In genomic region chr11:80362578-80362977, GRCh38 we compare ENCODE assay signal across 21 cellular contexts.
DNase-seq lines count a peak whose midpoint lies in the region; ATAC-seq and TF ChIP-seq lines count a peak whose summit lies in the region.
"Had no signal": no experiment of that assay in that cellular context is flagged by ENCODE, and none has a peak within 500 bp of the region (broad histone marks: within the 10 kb centered on the region; RNA-seq: fewer than 3 reads in every experiment).

No MANE protein-coding gene starts in this region.

- H3K4me3 ChIP-seq in mammary epithelial cell (replicated peaks in 1 of 3; ENCODE audit: insufficient read depth in 1 of 3, low read depth in 2 of 3, low read length in 3 of 3) (no peak overlapping the region), mesendoderm (ENCODE audit: low read length) (no peak overlapping the region)
- H3K4me3 ChIP-seq: GM12878 had no signal

- H3K79me2 ChIP-seq in mammary epithelial cell (ENCODE audit: insufficient read depth, low read length) (no peaks in the 10 kb centered on the region), mesendoderm (ENCODE audit: control insufficient read depth, insufficient read depth, low read length) (no peaks in the 10 kb centered on the region)

- BruUV-seq in mammary epithelial cell (replicated peaks; lab: Mats Ljungman, UMichigan), result no TSS peak

- H2BK15ac ChIP-seq in mesendoderm (replicated peaks; ENCODE audit: low read depth), result no peak overlapping the region

- WGBS in mammary epithelial cell (ENCODE audit: low coverage, missing lambda C conversion rate), result 71% methylated on average over 6 of the region's 6 CpGs
- WGBS in mesendoderm (ENCODE audit: extremely low coverage, insufficient coverage, low lambda C conversion rate), result no CpG with 5 or more reads among the region's 6 CpGs

- in situ Hi-C loops in mammary epithelial cell (cut with MboI; ENCODE audit: low sequenced_read_pairs in 2 of 2), result no loop called here

- dilution Hi-C loops in mammary epithelial cell (cut with HindIII; ENCODE audit: low sequenced_read_pairs), result no loop called here

- H3K27me3 ChIP-seq in mammary epithelial cell (ENCODE audit: insufficient read depth, low read length), result no peaks in the 10 kb centered on the region
- no peaks in the 10 kb centered on the region for H3K27me3 ChIP-seq in foreskin keratinocyte
- H3K27me3 ChIP-seq in mesendoderm (ENCODE audit: insufficient read depth, low read length, poor library complexity), result no peaks in the 10 kb centered on the region

- ATAC-seq in foreskin keratinocyte, result peak; percentile 64
- ATAC-seq in HG02970 (IDR thresholded peaks at IDR 0.05; ENCODE audit: low FRiP score, unreplicated experiment), result no peak
- ATAC-seq: GM12878, HCT116, SK-N-SH treated with all-trans-retinoic acid at 6 μM for 48 hours had no signal

- H2BK120ac ChIP-seq in mesendoderm (ENCODE audit: low read depth, low read length), result no peak overlapping the region

- intact Hi-C loops in mammary epithelial cell (cut with micrococcal nuclease), result no loop called here

- TF ChIP-seq CTCF in mammary epithelial cell (conservative IDR thresholded peaks at IDR 0.05 in 1 of 2, IDR thresholded peaks at IDR 0.05 in 1 of 2; ENCODE audit: extremely low read depth in 1 of 2, insufficient read depth in 1 of 2, low read depth in 1 of 2, low read length in 2 of 2), result no peak
- no peak for TF ChIP-seq CTCF in foreskin keratinocyte (conservative IDR thresholded peaks at IDR 0.05)

- H3K18ac ChIP-seq in mesendoderm (ENCODE audit: low read length), result no peak overlapping the region

- H3K9ac ChIP-seq in mammary epithelial cell (ENCODE audit: insufficient read depth, low read length) (no peak overlapping the region), mesendoderm (ENCODE audit: low read length) (no peak overlapping the region)

- CTCF ChIA-PET in mammary epithelial cell (lab: Charles Lee; ENCODE audit: low non-redundant PET), result no interaction called here

- no peak overlapping the region for H2BK5ac ChIP-seq in mesendoderm (ENCODE audit: low read length)

- no peak overlapping the region for H3K4me2 ChIP-seq in mammary epithelial cell (ENCODE audit: insufficient read depth, low read depth, low read length)
- H3K4me2 ChIP-seq in mesendoderm (ENCODE audit: low read length), result no peak overlapping the region

- peak; percentile 13 for DNase-seq in H4 (ENCODE audit: low spot score)
- peak; percentile 72 for DNase-seq in NCI-H226
- DNase-seq in mammary epithelial cell, result peak; percentile 36
- DNase-seq in foreskin keratinocyte, result peak; percentile 21 to 54
- DNase-seq in hippocampal formation (lab: John Stamatoyannopoulos, UW), result no peak
- no peak for DNase-seq in NCI-H2227 treated with DMSO at 0.1 percent for 48 hours (lab: John Stamatoyannopoulos, UW)
- DNase-seq in mesendoderm, result no peak
- DNase-seq: CD4-positive, CD25-positive, alpha-beta regulatory T cell; DMS79; KG1; NCI-H1105; NCI-H146; NCI-H2029; NCI-H345; NCI-H524; OCI-M1; RPMI8226 had no signal

- H4K20me1 ChIP-seq in mammary epithelial cell (ENCODE audit: insufficient read depth, low read length), result no peaks in the 10 kb centered on the region

- no peak overlapping the region for H3K56ac ChIP-seq in mesendoderm (ENCODE audit: low read length)

- no peak overlapping the region for H4K8ac ChIP-seq in mesendoderm (ENCODE audit: low read depth, low read length)

- no peaks in the 10 kb centered on the region for H3K79me1 ChIP-seq in mesendoderm (ENCODE audit: low read length)

- H3K27ac ChIP-seq in mammary epithelial cell (ENCODE audit: insufficient read depth, low read depth, low read length) (no peak overlapping the region), foreskin keratinocyte (no peak overlapping the region), mesendoderm (ENCODE audit: low read depth, low read length) (no peak overlapping the region)

- no peak overlapping the region for H3K23ac ChIP-seq in mesendoderm (ENCODE audit: low read length)

- H2AFZ ChIP-seq in mammary epithelial cell (ENCODE audit: low read depth, low read length), result no peak overlapping the region

- no peak overlapping the region for H2AK5ac ChIP-seq in mesendoderm (ENCODE audit: low read length)

- H3K9me3 ChIP-seq in mammary epithelial cell (replicated peaks; ENCODE audit: insufficient read depth, low read length), result no peaks in the 10 kb centered on the region

- no peak overlapping the region for H3K4ac ChIP-seq in mesendoderm (ENCODE audit: low read depth, low read length)

- no peak overlapping the region for H4K5ac ChIP-seq in mesendoderm (ENCODE audit: low read length)

- H3K36me3 ChIP-seq in mammary epithelial cell (ENCODE audit: insufficient read depth, low read length), result no peaks in the 10 kb centered on the region
- no peaks in the 10 kb centered on the region for H3K36me3 ChIP-seq in mesendoderm (ENCODE audit: control insufficient read depth, insufficient read depth, low read length)

- H3K4me1 ChIP-seq in mammary epithelial cell (ENCODE audit: insufficient read depth, low read length) (no peaks in the 10 kb centered on the region), foreskin keratinocyte (no peaks in the 10 kb centered on the region), mesendoderm (ENCODE audit: control insufficient read depth, low read depth, low read length) (no peaks in the 10 kb centered on the region)

Comparison
In these comparisons a context has a peak if more than half of its experiments do, and no peak if none do; other contexts are left out.
1. DNase-seq: peak in H4 (single experiment), NCI-H226 (single experiment), mammary epithelial cell (single experiment) and foreskin keratinocyte (2 of 2); none in hippocampal formation (0 of 2), NCI-H2227 treated with DMSO at 0.1 percent for 48 hours (single experiment) and mesendoderm (single experiment).